9 cellular contexts compared by ENCODE assay signal in the genomic region with DNA sequence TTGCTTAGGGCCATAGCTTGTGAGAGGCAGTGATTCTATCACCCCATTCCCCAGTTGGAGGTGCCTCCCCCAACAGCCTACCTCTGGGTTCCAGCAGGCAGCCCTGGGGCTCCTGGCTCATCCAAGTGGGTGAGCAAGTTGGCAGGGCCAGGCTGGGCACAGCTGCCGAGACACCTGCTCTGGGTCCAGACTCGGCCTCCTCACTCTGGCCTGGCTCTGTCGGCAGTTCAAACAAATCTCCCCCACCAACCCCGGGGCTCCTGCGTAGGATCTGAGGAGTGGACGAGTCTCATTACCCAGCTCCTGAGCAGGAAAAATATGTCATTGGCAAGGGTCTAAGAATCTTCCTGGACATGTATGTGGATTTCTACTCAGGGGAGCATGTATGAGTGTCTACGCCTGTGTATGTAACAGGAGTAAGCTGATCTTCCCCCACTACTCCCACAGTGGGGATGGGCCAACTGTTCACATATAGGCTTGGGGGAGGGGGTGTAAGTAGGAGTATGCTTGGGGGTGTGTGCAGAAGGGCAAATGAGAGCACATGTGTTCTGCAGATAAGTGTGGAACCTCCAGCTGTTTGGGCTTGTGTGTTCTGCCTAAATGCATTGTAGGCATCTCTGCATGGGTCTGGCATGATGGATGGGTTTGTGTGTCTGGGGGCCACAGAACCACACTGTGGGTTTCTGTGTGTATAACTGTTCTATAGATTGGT. TPM values are rescaled to one million over a fixed set of nuclear protein-coding genes. Genes with fewer than 3 reads are reported as not detected.
DNase-seq lines count a peak whose midpoint lies in the region; ATAC-seq, FAIRE-seq and TF ChIP-seq lines count a peak whose summit lies in the region.
"Had no signal": no experiment of that assay in that cellular context is flagged by ENCODE, and none has a peak within 500 bp of the region (broad histone marks: within the 10 kb centered on the region; RNA-seq: fewer than 3 reads in every experiment).

No MANE protein-coding gene starts in this region.

- H3K4me1 Mint-ChIP-seq in activated CD4-positive, alpha-beta memory T cell treated with anti-CD3 and anti-CD28 coated beads for 36 hours (ENCODE audit: low read depth) = peaks cover 33% of the 10 kb centered on the region

- H3K27ac Mint-ChIP-seq in activated CD4-positive, alpha-beta memory T cell treated with anti-CD3 and anti-CD28 coated beads for 36 hours = no peak overlapping the region

- H3K9ac ChIP-seq in liver (ENCODE audit: low read depth in 1 of 2, low read length in 2 of 2) = peak overlapping the region; percentile 85 to 91

- no peak overlapping the region for H3K4me3 Mint-ChIP-seq in activated CD4-positive, alpha-beta memory T cell treated with anti-CD3 and anti-CD28 coated beads for 36 hours

- H3K27ac ChIP-seq in breast epithelium (peak overlapping the region; percentile 77 to 88), liver (ENCODE audit: low read depth in 1 of 2, low read length in 2 of 2) (peak overlapping the region; percentile 87 to 89)

- TF ChIP-seq POLR2A in breast epithelium (IDR thresholded peaks at IDR 0.05) = no peak

- H3K27me3 ChIP-seq in breast epithelium = no peaks in the 10 kb centered on the region
- H3K27me3 ChIP-seq in liver (ENCODE audit: control insufficient read depth in 4 of 4, insufficient read depth in 4 of 4, low read length in 3 of 4) = no peaks in the 10 kb centered on the region

- in situ Hi-C loops in GM13977 (cut with MboI; ENCODE audit: low pct_unique_long_range_greater_than_20kb, low sequenced_read_pairs, unreplicated experiment) = no loop called here

- DNase-seq in GM13977 (ENCODE audit: low spot score) (peak; percentile 26), NCI-H226 (peak; percentile 77), breast epithelium (ENCODE audit: low spot score in 2 of 2) (no peak), urothelium cell line (ENCODE audit: low spot score) (peak; percentile 36), iPS-NIHi11 (ENCODE audit: low spot score) (no peak)
- no peak for DNase-seq in activated CD4-positive, alpha-beta memory T cell treated with anti-CD3 and anti-CD28 coated beads for 36 hours

- TF ChIP-seq RAD21 in liver (IDR thresholded peaks at IDR 0.05) = no peak

- intact Hi-C loops in breast epithelium (cut with DNase I; ENCODE audit: low total_unique reads) = loop anchor here (5.0 kb wide), 1 partner anchor 35 kb away; no protein-coding TSS in a partner anchor
- intact Hi-C loops in activated CD4-positive, alpha-beta memory T cell treated with anti-CD3 and anti-CD28 coated beads for 36 hours (cut with micrococcal nuclease) = no loop called here

- H3K27me3 Mint-ChIP-seq in activated CD4-positive, alpha-beta memory T cell treated with anti-CD3 and anti-CD28 coated beads for 36 hours = peaks cover 47% of the 10 kb centered on the region

- no peak for ATAC-seq in HG03342 (IDR thresholded peaks at IDR 0.05; ENCODE audit: unreplicated experiment)

- no peaks in the 10 kb centered on the region for H3K36me3 ChIP-seq in breast epithelium
- H3K36me3 ChIP-seq in liver (ENCODE audit: control insufficient read depth in 4 of 4, insufficient read depth in 3 of 4, low read depth in 1 of 4, low read length in 3 of 4) = peaks cover 0 to 1% (median 0%) of the 10 kb centered on the region in 4 donors

- no peaks in the 10 kb centered on the region for H3K36me3 Mint-ChIP-seq in activated CD4-positive, alpha-beta memory T cell treated with anti-CD3 and anti-CD28 coated beads for 36 hours

- peaks cover 5 to 20% of the 10 kb centered on the region in 2 donors for H3K4me1 ChIP-seq in breast epithelium
- peaks cover 13 to 66% (median 43%) of the 10 kb centered on the region in 4 donors for H3K4me1 ChIP-seq in liver (ENCODE audit: control insufficient read depth in 4 of 4, insufficient read depth in 4 of 4, low read length in 3 of 4)

- WGBS in liver = 35% methylated on average over 7 of the region's 7 CpGs

- no peak for FAIRE-seq in urothelium cell line (lab: Jason Lieb, UNC)

- CTCF ChIA-PET in activated CD4-positive, alpha-beta memory T cell treated with anti-CD3 and anti-CD28 coated beads for 36 hours (lab: Charles Lee) = interaction anchor here (18.8 kb wide), 1 partner anchor 40 kb away, joined by 1211 read pairs; no protein-coding TSS in a partner anchor

- POLR2A ChIA-PET in activated CD4-positive, alpha-beta memory T cell treated with anti-CD3 and anti-CD28 coated beads for 36 hours (lab: Charles Lee) = interaction anchor here (0.7 kb wide), 1 partner anchor 34 kb away, joined by 3 read pairs; no protein-coding TSS in a partner anchor

- no peaks in the 10 kb centered on the region for H3K9me3 Mint-ChIP-seq in activated CD4-positive, alpha-beta memory T cell treated with anti-CD3 and anti-CD28 coated beads for 36 hours

- H3K9me3 ChIP-seq in breast epithelium = no peaks in the 10 kb centered on the region
- H3K9me3 ChIP-seq in liver (ENCODE audit: control insufficient read depth in 4 of 4, low read length in 3 of 4) = no peaks in the 10 kb centered on the region

- H3K4me3 ChIP-seq in breast epithelium (peak overlapping the region; percentile 73 to 91 (median 73)), liver (ENCODE audit: low read depth in 1 of 3, low read length in 3 of 3) (peak overlapping the region; percentile 72 to 95 (median 90))

- TF ChIP-seq CTCF in GM13977 (IDR thresholded peaks at IDR 0.05; ENCODE audit: extremely low read depth, insufficient read depth, missing control alignments) (no peak), breast epithelium (IDR thresholded peaks at IDR 0.05) (no peak), liver (IDR thresholded peaks at IDR 0.05; ENCODE audit: low read depth, low read length, missing input control) (no peak)

TF ChIP-seq in liver, 16 proteins besides CTCF, POLR2A, EP300 and RAD21 (continues in another document):
- TF ChIP-seq FOXA1 (IDR thresholded peaks at IDR 0.05) (no peak), FOXA2 (IDR thresholded peaks at IDR 0.05) (no peak), HNF4A (conservative IDR thresholded peaks at IDR 0.05) (peak in 1 of 2 donors; percentile 4), SP1 (IDR thresholded peaks at IDR 0.05) (no peak), JUND (IDR thresholded peaks at IDR 0.05) (peak in 1 of 2 donors; percentile 28), TAF1 (conservative IDR thresholded peaks at IDR 0.05) (peak; percentile 37), YY1 (IDR thresholded peaks at IDR 0.05) (no peak), HNF4G (IDR thresholded peaks at IDR 0.05) (no peak), NR2F2 (IDR thresholded peaks at IDR 0.05) (no peak), RXRA (IDR thresholded peaks at IDR 0.05) (no peak), EGR1 (IDR thresholded peaks at IDR 0.05; ENCODE audit: low read depth in 2 of 2) (peak in 1 of 2 donors; percentile 25), GABPA (IDR thresholded peaks at IDR 0.05 in 1 of 2, conservative IDR thresholded peaks at IDR 0.05 in 1 of 2) (no peak)
- TF ChIP-seq, protein P1, sequence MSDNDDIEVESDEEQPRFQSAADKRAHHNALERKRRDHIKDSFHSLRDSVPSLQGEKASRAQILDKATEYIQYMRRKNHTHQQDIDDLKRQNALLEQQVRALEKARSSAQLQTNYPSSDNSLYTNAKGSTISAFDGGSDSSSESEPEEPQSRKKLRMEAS (IDR thresholded peaks at IDR 0.05) = peak; percentile 35
- TF ChIP-seq, protein P2, sequence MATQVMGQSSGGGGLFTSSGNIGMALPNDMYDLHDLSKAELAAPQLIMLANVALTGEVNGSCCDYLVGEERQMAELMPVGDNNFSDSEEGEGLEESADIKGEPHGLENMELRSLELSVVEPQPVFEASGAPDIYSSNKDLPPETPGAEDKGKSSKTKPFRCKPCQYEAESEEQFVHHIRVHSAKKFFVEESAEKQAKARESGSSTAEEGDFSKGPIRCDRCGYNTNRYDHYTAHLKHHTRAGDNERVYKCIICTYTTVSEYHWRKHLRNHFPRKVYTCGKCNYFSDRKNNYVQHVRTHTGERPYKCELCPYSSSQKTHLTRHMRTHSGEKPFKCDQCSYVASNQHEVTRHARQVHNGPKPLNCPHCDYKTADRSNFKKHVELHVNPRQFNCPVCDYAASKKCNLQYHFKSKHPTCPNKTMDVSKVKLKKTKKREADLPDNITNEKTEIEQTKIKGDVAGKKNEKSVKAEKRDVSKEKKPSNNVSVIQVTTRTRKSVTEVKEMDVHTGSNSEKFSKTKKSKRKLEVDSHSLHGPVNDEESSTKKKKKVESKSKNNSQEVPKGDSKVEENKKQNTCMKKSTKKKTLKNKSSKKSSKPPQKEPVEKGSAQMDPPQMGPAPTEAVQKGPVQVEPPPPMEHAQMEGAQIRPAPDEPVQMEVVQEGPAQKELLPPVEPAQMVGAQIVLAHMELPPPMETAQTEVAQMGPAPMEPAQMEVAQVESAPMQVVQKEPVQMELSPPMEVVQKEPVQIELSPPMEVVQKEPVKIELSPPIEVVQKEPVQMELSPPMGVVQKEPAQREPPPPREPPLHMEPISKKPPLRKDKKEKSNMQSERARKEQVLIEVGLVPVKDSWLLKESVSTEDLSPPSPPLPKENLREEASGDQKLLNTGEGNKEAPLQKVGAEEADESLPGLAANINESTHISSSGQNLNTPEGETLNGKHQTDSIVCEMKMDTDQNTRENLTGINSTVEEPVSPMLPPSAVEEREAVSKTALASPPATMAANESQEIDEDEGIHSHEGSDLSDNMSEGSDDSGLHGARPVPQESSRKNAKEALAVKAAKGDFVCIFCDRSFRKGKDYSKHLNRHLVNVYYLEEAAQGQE (IDR thresholded peaks at IDR 0.05) = no peak
- TF ChIP-seq, protein P3, sequence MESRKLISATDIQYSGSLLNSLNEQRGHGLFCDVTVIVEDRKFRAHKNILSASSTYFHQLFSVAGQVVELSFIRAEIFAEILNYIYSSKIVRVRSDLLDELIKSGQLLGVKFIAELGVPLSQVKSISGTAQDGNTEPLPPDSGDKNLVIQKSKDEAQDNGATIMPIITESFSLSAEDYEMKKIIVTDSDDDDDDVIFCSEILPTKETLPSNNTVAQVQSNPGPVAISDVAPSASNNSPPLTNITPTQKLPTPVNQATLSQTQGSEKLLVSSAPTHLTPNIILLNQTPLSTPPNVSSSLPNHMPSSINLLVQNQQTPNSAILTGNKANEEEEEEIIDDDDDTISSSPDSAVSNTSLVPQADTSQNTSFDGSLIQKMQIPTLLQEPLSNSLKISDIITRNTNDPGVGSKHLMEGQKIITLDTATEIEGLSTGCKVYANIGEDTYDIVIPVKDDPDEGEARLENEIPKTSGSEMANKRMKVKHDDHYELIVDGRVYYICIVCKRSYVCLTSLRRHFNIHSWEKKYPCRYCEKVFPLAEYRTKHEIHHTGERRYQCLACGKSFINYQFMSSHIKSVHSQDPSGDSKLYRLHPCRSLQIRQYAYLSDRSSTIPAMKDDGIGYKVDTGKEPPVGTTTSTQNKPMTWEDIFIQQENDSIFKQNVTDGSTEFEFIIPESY (IDR thresholded peaks at IDR 0.05) = no peak

RNA-seq across cellular contexts. Expression of gene ID1, which starts 2.0 kb away (rescaled TPM):
- total RNA-seq in breast epithelium (100 to 1,000 TPM; 156 to 407 (median 270) TPM), liver (100 to 1,000 TPM in 1 of 2 donors, 10 to 100 TPM in 1; 46.4 to 117 TPM)
- polyA plus RNA-seq in liver = 10 to 100 TPM; 33.9 to 96.1 TPM
- 1 to 10 TPM in 1 of 2 experiments, under 1 TPM in 1; 0.90 to 1.3 TPM for total RNA-seq in activated CD4-positive, alpha-beta memory T cell treated with anti-CD3 and anti-CD28 coated beads for 36 hours

RNA-seq across cellular contexts. Expression of gene COX4I2, which starts 30.6 kb away (rescaled TPM):
- total RNA-seq in breast epithelium (1 to 10 TPM in 1 of 3 donors, not detected in 2; 5.3 TPM), liver (under 1 TPM in 1 of 2 donors, not detected in 1; 0.59 TPM)
- under 1 TPM; 0.35 to 0.81 TPM for polyA plus RNA-seq in liver
- not detected for total RNA-seq in activated CD4-positive, alpha-beta memory T cell treated with anti-CD3 and anti-CD28 coated beads for 36 hours
- total RNA-seq: T-helper 1 cell treated with Interleukin-12 subunit alpha and Interleukin-12 subunit beta and Interleukin-4 antibody, amounts not matched to agents 30 ng/mL and 1 ng/mL, for 36 hours had no signal

Comparison
In these comparisons a context has a peak if more than half of its experiments do, and no peak if none do; other contexts are left out.
1. DNase-seq: peak in GM13977 (single experiment), NCI-H226 (single experiment) and urothelium cell line (single experiment); none in breast epithelium (0 of 2), iPS-NIHi11 (single experiment) and activated CD4-positive, alpha-beta memory T cell treated with anti-CD3 and anti-CD28 coated beads for 36 hours (single experiment).
2. RNA of gene ID1, which starts 2.0 kb away (total RNA-seq): 156 to 407 TPM in breast epithelium and 46.4 to 117 TPM in liver; 0.90 to 1.3 TPM in activated CD4-positive, alpha-beta memory T cell treated with anti-CD3 and anti-CD28 coated beads for 36 hours; every median in the first group is over 10 times any median in the second.